In genomic region chr3:152574461-152575079, GRCh38 we compare ENCODE assay signal across 8 cellular contexts.
DNase-seq lines count a peak whose midpoint lies in the region; ATAC-seq, FAIRE-seq and TF ChIP-seq lines count a peak whose summit lies in the region.

No MANE protein-coding gene starts in this region.

- no peaks in the 10 kb centered on the region for H3K36me3 Mint-ChIP-seq in activated CD8-positive, alpha-beta T cell treated with anti-CD3 and anti-CD28 coated beads for 36 hours (ENCODE audit: low read depth)

- TF ChIP-seq CTCF in activated CD8-positive, alpha-beta T cell treated with anti-CD3 and anti-CD28 coated beads for 36 hours (IDR thresholded peaks at IDR 0.05) = peak; percentile 53
- peak; percentile 31 to 67 (median 62) for TF ChIP-seq CTCF in ovary (IDR thresholded peaks at IDR 0.05)

- no peak overlapping the region for H3K27ac Mint-ChIP-seq in activated CD8-positive, alpha-beta T cell treated with anti-CD3 and anti-CD28 coated beads for 36 hours

- no peak for TF ChIP-seq EP300 in ovary (IDR thresholded peaks at IDR 0.05)

- H3K27me3 ChIP-seq in ACC112 (ENCODE audit: insufficient read depth, low read length) (no peaks in the 10 kb centered on the region), ovary (no peaks in the 10 kb centered on the region)

- H3K36me3 ChIP-seq in ACC112 (ENCODE audit: insufficient read depth, low read length) (no peaks in the 10 kb centered on the region), ovary (no peaks in the 10 kb centered on the region)

- H3K4me1 Mint-ChIP-seq in activated CD8-positive, alpha-beta T cell treated with anti-CD3 and anti-CD28 coated beads for 36 hours (ENCODE audit: low read depth) = no peaks in the 10 kb centered on the region

- CTCF ChIA-PET in activated CD8-positive, alpha-beta T cell treated with anti-CD3 and anti-CD28 coated beads for 36 hours (lab: Charles Lee) = interaction anchor here (0.7 to 2.8 kb wide), 16 partner anchors 9 to 656 kb away, joined by 3 to 19 read pairs (median 5); no protein-coding TSS in a partner anchor

- intact Hi-C loops in activated CD8-positive, alpha-beta T cell treated with anti-CD3 and anti-CD28 coated beads for 36 hours (cut with micrococcal nuclease) = loop anchor here (10.0 kb wide), 1 partner anchor 100 kb away; no protein-coding TSS in a partner anchor
- intact Hi-C loops in ovary (cut with DNase I) = loop anchor here in 1 of 4 donors (10.0 kb wide), 1 partner anchor 100 kb away; no protein-coding TSS in a partner anchor

- H3K4me3 ChIP-seq in ACC112 (ENCODE audit: low read depth, low read length) = no peak overlapping the region
- H3K4me3 ChIP-seq in ovary = no peak overlapping the region

- 78 to 79% (median 79%) methylated on average over 4 of the region's 4 CpGs for WGBS in ovary, 3 donors

- H3K27ac ChIP-seq in ACC112 (ENCODE audit: low read depth, low read length) = no peak overlapping the region
- no peak overlapping the region for H3K27ac ChIP-seq in ovary

- FAIRE-seq in GM12891 (lab: Jason Lieb, UNC) = peak; percentile 87

- peaks cover 7% of the 10 kb centered on the region for H3K4me1 ChIP-seq in ACC112 (ENCODE audit: control insufficient read depth, insufficient read depth, low read length, unreplicated experiment)
- H3K4me1 ChIP-seq in ovary (ENCODE audit: insufficient read depth) = no peaks in the 10 kb centered on the region

- H3K9me3 ChIP-seq in ovary = no peaks in the 10 kb centered on the region

- DNase-seq in GM12891 (ENCODE audit: insufficient read length, low spot score) (no peak), NCI-H2196 treated with DMSO at 0.1 percent for 48 hours (lab: John Stamatoyannopoulos, UW; ENCODE audit: unreplicated experiment) (peak; percentile 45), foreskin melanocyte (peak; percentile 44), ovary (peak; percentile 72 to 85 (median 80)), GF-D8 (lab: John Stamatoyannopoulos, UW) (no peak)
- DNase-seq in activated CD8-positive, alpha-beta T cell treated with anti-CD3 and anti-CD28 coated beads for 36 hours = peak; percentile 67

- ATAC-seq in HG02870 (IDR thresholded peaks at IDR 0.05; ENCODE audit: unreplicated experiment) = peak; percentile 60
- ATAC-seq in activated CD8-positive, alpha-beta T cell treated with anti-CD3 and anti-CD28 coated beads for 36 hours = no peak

- peak overlapping the region; percentile 85 for H2AFZ ChIP-seq in ACC112 (ENCODE audit: low read length, unreplicated experiment)

- POLR2A ChIA-PET in activated CD8-positive, alpha-beta T cell treated with anti-CD3 and anti-CD28 coated beads for 36 hours (lab: Charles Lee) = interaction anchor here (0.7 to 1.1 kb wide), 2 partner anchors 78 to 90 kb away, joined by 3 to 4 read pairs; no protein-coding TSS in a partner anchor

- H3K27me3 Mint-ChIP-seq in activated CD8-positive, alpha-beta T cell treated with anti-CD3 and anti-CD28 coated beads for 36 hours = peaks cover 6% of the 10 kb centered on the region

- H3K79me2 ChIP-seq in ACC112 (ENCODE audit: control insufficient read depth, insufficient read depth, low read length, unreplicated experiment) = no peaks in the 10 kb centered on the region

- H3K9me3 Mint-ChIP-seq in activated CD8-positive, alpha-beta T cell treated with anti-CD3 and anti-CD28 coated beads for 36 hours = no peaks in the 10 kb centered on the region

- TF ChIP-seq POLR2A in GM12891 (IDR thresholded peaks at IDR 0.05; ENCODE audit: low read depth, low read length) (no peak), ovary (IDR thresholded peaks at IDR 0.05) (no peak)

- H3K4me3 Mint-ChIP-seq in activated CD8-positive, alpha-beta T cell treated with anti-CD3 and anti-CD28 coated beads for 36 hours = no peak overlapping the region

TF ChIP-seq in GM12891, 5 proteins besides CTCF, POLR2A, EP300 and RAD21:
- no peak for TF ChIP-seq PAX5 (IDR thresholded peaks at IDR 0.05; ENCODE audit: insufficient read depth, low read length, severe bottlenecking)
- TF ChIP-seq POU2F2 (IDR thresholded peaks at IDR 0.05; ENCODE audit: low read depth, low read length) = no peak
- TF ChIP-seq SPI1 (IDR thresholded peaks at IDR 0.05; ENCODE audit: low read depth, low read length) = no peak
TF ChIP-seq in GM12891: peak in this region for 0.

Comparison
In these comparisons a context has a peak if more than half of its experiments do, and no peak if none do; other contexts are left out.
1. DNase-seq: peak in NCI-H2196 treated with DMSO at 0.1 percent for 48 hours (single experiment), activated CD8-positive, alpha-beta T cell treated with anti-CD3 and anti-CD28 coated beads for 36 hours (single experiment), foreskin melanocyte (single experiment) and ovary (5 of 5); none in GM12891 (single experiment) and GF-D8 (single experiment).